In genomic region chr6:16575655-16576054, GRCh38 we compare ENCODE assay signal across 27 cellular contexts.
DNase-seq lines count a peak whose midpoint lies in the region; ATAC-seq and TF ChIP-seq lines count a peak whose summit lies in the region.
"Had no signal": no experiment of that assay in that cellular context is flagged by ENCODE, and none has a peak within 500 bp of the region (broad histone marks: within the 10 kb centered on the region; RNA-seq: fewer than 3 reads in every experiment).

No MANE protein-coding gene starts in this region.

- no peak overlapping the region for H3K4me3 ChIP-seq in vagina
- H3K4me3 ChIP-seq: BLaER1 treated with 17β-estradiol and CSF1 and Interleukin-3, amounts not matched to agents 10 nM and 100 nM; GM12878; GM23338; HAP-1 had no signal

- peak overlapping the region; percentile 55 for H3K4me3 Mint-ChIP-seq in Calu3 (ENCODE audit: low read depth, unreplicated experiment)
- no peak overlapping the region for H3K4me3 Mint-ChIP-seq in progenitor cell of endocrine pancreas (ENCODE audit: low read depth)
- H3K4me3 Mint-ChIP-seq: CD4-positive, alpha-beta T cell; GM23338 had no signal

- H3K27me3 Mint-ChIP-seq in Calu3 (ENCODE audit: unreplicated experiment) (no peaks in the 10 kb centered on the region), progenitor cell of endocrine pancreas (no peaks in the 10 kb centered on the region)
- H3K27me3 Mint-ChIP-seq: CD4-positive, alpha-beta T cell had no signal

- H3K27ac Mint-ChIP-seq in Calu3 (ENCODE audit: unreplicated experiment) (peak overlapping the region; percentile 88), progenitor cell of endocrine pancreas (peak overlapping the region; percentile 15)
- H3K27ac Mint-ChIP-seq: CD4-positive, alpha-beta T cell; GM23338 had no signal

- BruUV-seq in Calu3 (replicated peaks; lab: Mats Ljungman, UMichigan) = no TSS peak

- H3K36me3 ChIP-seq in vagina = no peaks in the 10 kb centered on the region
- H3K36me3 ChIP-seq: HAP-1 had no signal

- intact Hi-C loops in Calu3 (cut with micrococcal nuclease; ENCODE audit: unreplicated experiment) (loop anchor here (5.0 kb wide), 1 partner anchor 187 kb away; the partner anchor contains the start of gene ATXN1), vagina (cut with DNase I) (no loop called here)

- no peak overlapping the region for H3K27ac ChIP-seq in vagina
- H3K27ac ChIP-seq: BLaER1 treated with 17β-estradiol and CSF1 and Interleukin-3, amounts not matched to agents 10 nM and 100 nM; RWPE1 had no signal

- H3K36me3 Mint-ChIP-seq in Calu3 (ENCODE audit: insufficient read depth, unreplicated experiment) (no peaks in the 10 kb centered on the region), progenitor cell of endocrine pancreas (ENCODE audit: insufficient read depth) (peaks cover 2% of the 10 kb centered on the region)

- CTCF ChIA-PET in Calu3 (lab: Charles Lee) = no interaction called here

- no peaks in the 10 kb centered on the region for H3K9me3 ChIP-seq in vagina
- H3K9me3 ChIP-seq: HAP-1 had no signal

- ATAC-seq in esophagus mucosa (peak; percentile 11), GM18520 (IDR thresholded peaks at IDR 0.05; ENCODE audit: unreplicated experiment) (no peak)
- ATAC-seq: GM23338, Panc1 had no signal

- no peak for TF ChIP-seq CTCF in Calu3 (IDR thresholded peaks at IDR 0.05; ENCODE audit: unreplicated experiment)
- no peak for TF ChIP-seq CTCF in progenitor cell of endocrine pancreas (IDR thresholded peaks at IDR 0.05; ENCODE audit: unreplicated experiment)
- no peak for TF ChIP-seq CTCF in vagina (IDR thresholded peaks at IDR 0.05)

- H3K27me3 ChIP-seq in vagina = no peaks in the 10 kb centered on the region
- H3K27me3 ChIP-seq: BLaER1 treated with 17β-estradiol and CSF1 and Interleukin-3, amounts not matched to agents 10 nM and 100 nM had no signal

- H3K9me3 Mint-ChIP-seq in Calu3 (ENCODE audit: low read depth, unreplicated experiment) (no peaks in the 10 kb centered on the region), progenitor cell of endocrine pancreas (ENCODE audit: low read depth) (no peaks in the 10 kb centered on the region)
- H3K9me3 Mint-ChIP-seq: CD4-positive, alpha-beta T cell; GM23338 had no signal

- peak; percentile 4 for DNase-seq in Calu3
- peak; percentile 34 for DNase-seq in NCI-H69 (lab: John Stamatoyannopoulos, UW)
- no peak for DNase-seq in progenitor cell of endocrine pancreas (ENCODE audit: low spot score, unreplicated experiment)
- DNase-seq in NCI-H1417 (lab: John Stamatoyannopoulos, UW) = no peak
- DNase-seq in vagina (ENCODE audit: extremely low spot score in 2 of 2) = no peak
- DNase-seq in NK-92 treated with Interleukin-12 subunit alpha and Interleukin-12 subunit beta, amount 100 ng/mL, for 24 hours (lab: John Stamatoyannopoulos, UW) = no peak
- DNase-seq: AML-193; CD4-positive, alpha-beta T cell; DMS79; EL; GDM1; Karpas-422; NCI-H1092; NCI-H1436; NCI-H187; NCI-H446; NCI-H524 treated with DMSO at 0.1 percent for 48 hours; NCI-H82; SHP77 had no signal

- H3K4me1 ChIP-seq in vagina = no peaks in the 10 kb centered on the region
- H3K4me1 ChIP-seq: HAP-1 had no signal

- no peak for TF ChIP-seq POLR2A in vagina (IDR thresholded peaks at IDR 0.05)

- H3K4me1 Mint-ChIP-seq in Calu3 (ENCODE audit: low read depth, unreplicated experiment) (peaks cover 14% of the 10 kb centered on the region), progenitor cell of endocrine pancreas (ENCODE audit: low read depth) (peaks cover 18% of the 10 kb centered on the region)

Comparison
In these comparisons a context has a peak if more than half of its experiments do, and no peak if none do; other contexts are left out.
1. DNase-seq: peak in Calu3 (single experiment) and NCI-H69 (single experiment); none in progenitor cell of endocrine pancreas (single experiment), NCI-H1417 (0 of 3), vagina (0 of 2) and NK-92 treated with Interleukin-12 subunit alpha and Interleukin-12 subunit beta, amount 100 ng/mL, for 24 hours (single experiment).